In the genomic region with DNA sequence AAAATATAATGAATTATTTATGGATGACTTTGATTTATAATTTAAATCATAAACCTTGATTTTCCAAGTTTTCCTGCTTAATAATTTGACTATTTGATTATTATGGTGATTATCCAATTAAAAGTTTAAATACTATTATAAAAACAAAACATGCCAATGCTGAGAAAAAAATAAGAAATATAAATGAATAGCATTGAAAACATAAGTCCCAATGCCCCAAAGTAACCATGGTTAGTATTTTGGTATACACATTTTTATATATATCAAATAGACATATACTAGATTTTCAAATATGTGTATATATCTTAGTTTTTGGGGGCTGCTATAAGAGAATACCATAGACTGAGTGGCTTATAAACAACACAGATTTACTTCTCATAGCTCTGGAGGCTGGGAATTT, we compare ENCODE assay signal across 1 cellular context.
TF ChIP-seq lines count a peak whose summit lies in the region.

No MANE protein-coding gene starts in this region.

TF ChIP-seq in K562, 482 proteins besides CTCF, POLR2A, EP300 and RAD21 (continued from another document):
- TF ChIP-seq, protein P1, sequence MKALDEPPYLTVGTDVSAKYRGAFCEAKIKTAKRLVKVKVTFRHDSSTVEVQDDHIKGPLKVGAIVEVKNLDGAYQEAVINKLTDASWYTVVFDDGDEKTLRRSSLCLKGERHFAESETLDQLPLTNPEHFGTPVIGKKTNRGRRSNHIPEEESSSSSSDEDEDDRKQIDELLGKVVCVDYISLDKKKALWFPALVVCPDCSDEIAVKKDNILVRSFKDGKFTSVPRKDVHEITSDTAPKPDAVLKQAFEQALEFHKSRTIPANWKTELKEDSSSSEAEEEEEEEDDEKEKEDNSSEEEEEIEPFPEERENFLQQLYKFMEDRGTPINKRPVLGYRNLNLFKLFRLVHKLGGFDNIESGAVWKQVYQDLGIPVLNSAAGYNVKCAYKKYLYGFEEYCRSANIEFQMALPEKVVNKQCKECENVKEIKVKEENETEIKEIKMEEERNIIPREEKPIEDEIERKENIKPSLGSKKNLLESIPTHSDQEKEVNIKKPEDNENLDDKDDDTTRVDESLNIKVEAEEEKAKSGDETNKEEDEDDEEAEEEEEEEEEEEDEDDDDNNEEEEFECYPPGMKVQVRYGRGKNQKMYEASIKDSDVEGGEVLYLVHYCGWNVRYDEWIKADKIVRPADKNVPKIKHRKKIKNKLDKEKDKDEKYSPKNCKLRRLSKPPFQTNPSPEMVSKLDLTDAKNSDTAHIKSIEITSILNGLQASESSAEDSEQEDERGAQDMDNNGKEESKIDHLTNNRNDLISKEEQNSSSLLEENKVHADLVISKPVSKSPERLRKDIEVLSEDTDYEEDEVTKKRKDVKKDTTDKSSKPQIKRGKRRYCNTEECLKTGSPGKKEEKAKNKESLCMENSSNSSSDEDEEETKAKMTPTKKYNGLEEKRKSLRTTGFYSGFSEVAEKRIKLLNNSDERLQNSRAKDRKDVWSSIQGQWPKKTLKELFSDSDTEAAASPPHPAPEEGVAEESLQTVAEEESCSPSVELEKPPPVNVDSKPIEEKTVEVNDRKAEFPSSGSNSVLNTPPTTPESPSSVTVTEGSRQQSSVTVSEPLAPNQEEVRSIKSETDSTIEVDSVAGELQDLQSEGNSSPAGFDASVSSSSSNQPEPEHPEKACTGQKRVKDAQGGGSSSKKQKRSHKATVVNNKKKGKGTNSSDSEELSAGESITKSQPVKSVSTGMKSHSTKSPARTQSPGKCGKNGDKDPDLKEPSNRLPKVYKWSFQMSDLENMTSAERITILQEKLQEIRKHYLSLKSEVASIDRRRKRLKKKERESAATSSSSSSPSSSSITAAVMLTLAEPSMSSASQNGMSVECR (CRISPR knock-in tag; IDR thresholded peaks at IDR 0.05): no peak
- TF ChIP-seq HEY1 (CRISPR knock-in tag; IDR thresholded peaks at IDR 0.05; ENCODE audit: borderline replicate concordance) (no peak), ZNF274 (IDR thresholded peaks at IDR 0.05; ENCODE audit: borderline replicate concordance, low read depth, low read length) (0 out of 2 replicates have a peak, but pooled peaks have one; percentile 48), CBFA2T2 (conservative IDR thresholded peaks at IDR 0.05) (no peak), TFAM (CRISPR knock-in tag; conservative IDR thresholded peaks at IDR 0.05) (peak; percentile 91; the same call in 1 of the 2 replicates), ZNF507 (tag; conservative IDR thresholded peaks at IDR 0.05) (peak; percentile 33; the same call in 1 of the 2 replicates)
- TF ChIP-seq, protein P2, sequence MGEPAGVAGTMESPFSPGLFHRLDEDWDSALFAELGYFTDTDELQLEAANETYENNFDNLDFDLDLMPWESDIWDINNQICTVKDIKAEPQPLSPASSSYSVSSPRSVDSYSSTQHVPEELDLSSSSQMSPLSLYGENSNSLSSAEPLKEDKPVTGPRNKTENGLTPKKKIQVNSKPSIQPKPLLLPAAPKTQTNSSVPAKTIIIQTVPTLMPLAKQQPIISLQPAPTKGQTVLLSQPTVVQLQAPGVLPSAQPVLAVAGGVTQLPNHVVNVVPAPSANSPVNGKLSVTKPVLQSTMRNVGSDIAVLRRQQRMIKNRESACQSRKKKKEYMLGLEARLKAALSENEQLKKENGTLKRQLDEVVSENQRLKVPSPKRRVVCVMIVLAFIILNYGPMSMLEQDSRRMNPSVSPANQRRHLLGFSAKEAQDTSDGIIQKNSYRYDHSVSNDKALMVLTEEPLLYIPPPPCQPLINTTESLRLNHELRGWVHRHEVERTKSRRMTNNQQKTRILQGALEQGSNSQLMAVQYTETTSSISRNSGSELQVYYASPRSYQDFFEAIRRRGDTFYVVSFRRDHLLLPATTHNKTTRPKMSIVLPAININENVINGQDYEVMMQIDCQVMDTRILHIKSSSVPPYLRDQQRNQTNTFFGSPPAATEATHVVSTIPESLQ (CRISPR knock-in tag; IDR thresholded peaks at IDR 0.05): no peak
- TF ChIP-seq, protein P3, sequence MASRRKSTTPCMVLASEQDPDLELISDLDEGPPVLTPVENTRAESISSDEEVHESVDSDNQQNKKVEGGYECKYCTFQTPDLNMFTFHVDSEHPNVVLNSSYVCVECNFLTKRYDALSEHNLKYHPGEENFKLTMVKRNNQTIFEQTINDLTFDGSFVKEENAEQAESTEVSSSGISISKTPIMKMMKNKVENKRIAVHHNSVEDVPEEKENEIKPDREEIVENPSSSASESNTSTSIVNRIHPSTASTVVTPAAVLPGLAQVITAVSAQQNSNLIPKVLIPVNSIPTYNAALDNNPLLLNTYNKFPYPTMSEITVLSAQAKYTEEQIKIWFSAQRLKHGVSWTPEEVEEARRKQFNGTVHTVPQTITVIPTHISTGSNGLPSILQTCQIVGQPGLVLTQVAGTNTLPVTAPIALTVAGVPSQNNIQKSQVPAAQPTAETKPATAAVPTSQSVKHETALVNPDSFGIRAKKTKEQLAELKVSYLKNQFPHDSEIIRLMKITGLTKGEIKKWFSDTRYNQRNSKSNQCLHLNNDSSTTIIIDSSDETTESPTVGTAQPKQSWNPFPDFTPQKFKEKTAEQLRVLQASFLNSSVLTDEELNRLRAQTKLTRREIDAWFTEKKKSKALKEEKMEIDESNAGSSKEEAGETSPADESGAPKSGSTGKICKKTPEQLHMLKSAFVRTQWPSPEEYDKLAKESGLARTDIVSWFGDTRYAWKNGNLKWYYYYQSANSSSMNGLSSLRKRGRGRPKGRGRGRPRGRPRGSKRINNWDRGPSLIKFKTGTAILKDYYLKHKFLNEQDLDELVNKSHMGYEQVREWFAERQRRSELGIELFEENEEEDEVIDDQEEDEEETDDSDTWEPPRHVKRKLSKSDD (conservative IDR thresholded peaks at IDR 0.05; ENCODE audit: low read length): no peak
